18 cellular contexts compared by ENCODE assay signal in genomic region chr17:2700491-2701141, GRCh38. TPM values are rescaled to one million over a fixed set of nuclear protein-coding genes. Genes with fewer than 3 reads are reported as not detected.
DNase-seq lines count a peak whose midpoint lies in the region; ATAC-seq and TF ChIP-seq lines count a peak whose summit lies in the region.
"Had no signal": no experiment of that assay in that cellular context is flagged by ENCODE, and none has a peak within 500 bp of the region (broad histone marks: within the 10 kb centered on the region; RNA-seq: fewer than 3 reads in every experiment).

No MANE protein-coding gene starts in this region.

- H3K4me1 Mint-ChIP-seq in endothelial cell (ENCODE audit: unreplicated experiment), result peaks cover 3% of the 10 kb centered on the region
- H3K4me1 Mint-ChIP-seq: nephron had no signal

- no peak overlapping the region for H3K4me3 Mint-ChIP-seq in endothelial cell (ENCODE audit: unreplicated experiment)
- H3K4me3 Mint-ChIP-seq: nephron had no signal

- peaks cover 4% of the 10 kb centered on the region for H3K27me3 Mint-ChIP-seq in endothelial cell (ENCODE audit: unreplicated experiment)

- CTCF ChIA-PET in RWPE1 (lab: Yijun Ruan, JAX), result no interaction called here
- CTCF ChIA-PET in OCI-LY7 (lab: Charles Lee; ENCODE audit: unreplicated experiment), result interaction anchor here (0.6 kb wide), 1 partner anchor 1029 kb away, joined by 3 read pairs; no protein-coding TSS in a partner anchor

- H4K20me1 ChIP-seq in OCI-LY7 (ENCODE audit: insufficient read depth, low read length), result no peaks in the 10 kb centered on the region

- ATAC-seq in HG03521 (IDR thresholded peaks at IDR 0.05; ENCODE audit: unreplicated experiment), result no peak
- ATAC-seq: activated CD4-positive, CD25-positive, alpha-beta regulatory T cell treated with anti-CD3 and anti-CD28 coated beads, Interleukin-2, amount 50 U/mL, for 24 hours; right cardiac atrium had no signal

- H3K36me3 Mint-ChIP-seq in endothelial cell (ENCODE audit: low read depth, unreplicated experiment), result peaks cover 12% of the 10 kb centered on the region

- H2AFZ ChIP-seq in OCI-LY7 (ENCODE audit: low read length), result no peak overlapping the region
- H2AFZ ChIP-seq: hepatocyte had no signal

- POLR2A ChIA-PET in RWPE1 (lab: Yijun Ruan, JAX; ENCODE audit: low non-redundant PET) (no interaction called here), OCI-LY7 (lab: Charles Lee) (no interaction called here)

- H3K36me3 ChIP-seq in OCI-LY7 (ENCODE audit: insufficient read depth, low read length), result peaks cover 95% of the 10 kb centered on the region

- no peak overlapping the region for H3K27ac Mint-ChIP-seq in endothelial cell (ENCODE audit: unreplicated experiment)
- H3K27ac Mint-ChIP-seq: nephron had no signal

- no peaks in the 10 kb centered on the region for H3K4me1 ChIP-seq in OCI-LY7 (ENCODE audit: insufficient read depth, low read length, poor library complexity, severe bottlenecking)

- H3K4me2 ChIP-seq in OCI-LY7 (ENCODE audit: low read length), result no peak overlapping the region
- H3K4me2 ChIP-seq: BLaER1, hepatocyte had no signal

- peak; percentile 98 for DNase-seq in NCI-H510A treated with DMSO at 0.1 percent for 48 hours (lab: John Stamatoyannopoulos, UW)
- DNase-seq in NCI-H510A (lab: John Stamatoyannopoulos, UW), result no peak
- DNase-seq in GM13977 (ENCODE audit: low spot score), result peak; percentile 30
- no peak for DNase-seq in RWPE1 (ENCODE audit: low spot score)
- peak; percentile 82 for DNase-seq in mesenteric fat pad (ENCODE audit: low spot score)
- no peak for DNase-seq in OCI-LY7 (ENCODE audit: low spot score)
- no peak for DNase-seq in endothelial cell (ENCODE audit: low spot score)
- DNase-seq: erythroblast; HCEC 1CT; stimulated activated naive CD4-positive, alpha-beta T cell treated with Interleukin-2 at 50 U/mL for 16 hours had no signal

- TF ChIP-seq CTCF in GM13977 (IDR thresholded peaks at IDR 0.05; ENCODE audit: extremely low read depth, insufficient read depth, missing control alignments), result no peak
- no peak for TF ChIP-seq CTCF in RWPE1 (conservative IDR thresholded peaks at IDR 0.05; ENCODE audit: low read depth)
- TF ChIP-seq CTCF in OCI-LY7 (conservative IDR thresholded peaks at IDR 0.05; ENCODE audit: low read length), result no peak
- TF ChIP-seq CTCF in endothelial cell (IDR thresholded peaks at IDR 0.05; ENCODE audit: unreplicated experiment), result no peak

- in situ Hi-C loops in GM13977 (cut with MboI; ENCODE audit: low pct_unique_long_range_greater_than_20kb, low sequenced_read_pairs, unreplicated experiment), result no loop called here

- H3K9me2 ChIP-seq in OCI-LY7 (ENCODE audit: insufficient read depth, low read length), result no peaks in the 10 kb centered on the region

- no peaks in the 10 kb centered on the region for H3K9me3 Mint-ChIP-seq in endothelial cell (ENCODE audit: unreplicated experiment)
- H3K9me3 Mint-ChIP-seq: nephron had no signal

- intact Hi-C loops in OCI-LY7 (cut with micrococcal nuclease; ENCODE audit: unreplicated experiment), result no loop called here

- H3K4me3 ChIP-seq in OCI-LY7 (ENCODE audit: low read depth, low read length, poor library complexity, severe bottlenecking), result no peak overlapping the region
- H3K4me3 ChIP-seq: BLaER1, hepatocyte, SJSA1 had no signal

- no peaks in the 10 kb centered on the region for H3K9me3 ChIP-seq in OCI-LY7 (ENCODE audit: low read length)
- H3K9me3 ChIP-seq: BLaER1, SJSA1 had no signal

- peak overlapping the region; percentile 46 for H3K27ac ChIP-seq in RWPE1
- H3K27ac ChIP-seq in OCI-LY7 (ENCODE audit: low read depth, low read length, poor library complexity, severe bottlenecking), result no peak overlapping the region
- H3K27ac ChIP-seq: BLaER1, hepatocyte, SJSA1 had no signal

- BruUV-seq in OCI-LY7 (replicated peaks; lab: Mats Ljungman, UMichigan), result no TSS peak

- H3K79me2 ChIP-seq in OCI-LY7 (ENCODE audit: insufficient read depth, low read depth, low read length), result peaks cover 9% of the 10 kb centered on the region; the same call in 1 of the 2 replicates

RNA-seq across cellular contexts. Expression of gene CLUH, which starts 10.9 kb away (rescaled TPM):
- 149 TPM for total RNA-seq in mesenteric fat pad
- 85.2 and 96.3 TPM in 2 replicates for total RNA-seq in OCI-LY7 (2014; rRNA removed; shearing (Covaris generic))
- total RNA-seq in OCI-LY7 (2022), result 122 and 132 TPM in 2 replicates
- total RNA-seq in endothelial cell (ENCODE audit: unreplicated experiment), result 45.9 TPM

RNA-seq across cellular contexts. Expression of gene CCDC92B, which starts 48.8 kb away (rescaled TPM):
- total RNA-seq in mesenteric fat pad, result 0.16 TPM
- total RNA-seq in OCI-LY7 (2014; rRNA removed; shearing (Covaris generic)), result not detected in 2 replicates
- total RNA-seq in OCI-LY7 (2022), result not detected in 2 replicates
- total RNA-seq in endothelial cell (ENCODE audit: unreplicated experiment), result 1.9 TPM
- total RNA-seq: hepatocyte, NCI-H460, SJSA1 had no signal

Comparison
In these comparisons a context has a peak if more than half of its experiments do, and no peak if none do; other contexts are left out.
1. DNase-seq: peak in NCI-H510A treated with DMSO at 0.1 percent for 48 hours (single experiment), GM13977 (single experiment) and mesenteric fat pad (single experiment); none in NCI-H510A (single experiment), RWPE1 (single experiment), OCI-LY7 (single experiment) and endothelial cell (single experiment).